Comparison of ENCODE assay signal across 1 cellular context in genomic region chr12:124675881-124676688, GRCh38.
TF ChIP-seq lines count a peak whose summit lies in the region.

No MANE protein-coding gene starts in this region.

TF ChIP-seq in GM23338, 12 proteins besides CTCF, POLR2A, EP300 and RAD21 (continued from another document):
- TF ChIP-seq ETS1 (IDR thresholded peaks at IDR 0.05) (no peak), ZNF114 (CRISPR knock-in tag; IDR thresholded peaks at IDR 0.05) (no peak), NANOG (IDR thresholded peaks at IDR 0.05; ENCODE audit: borderline replicate concordance) (no peak), STAT1 (IDR thresholded peaks at IDR 0.05; ENCODE audit: unreplicated experiment) (no peak), REST (IDR thresholded peaks at IDR 0.05; ENCODE audit: unreplicated experiment) (no peak)
